ENCODE assay signal across 9 cellular contexts in the genomic region with DNA sequence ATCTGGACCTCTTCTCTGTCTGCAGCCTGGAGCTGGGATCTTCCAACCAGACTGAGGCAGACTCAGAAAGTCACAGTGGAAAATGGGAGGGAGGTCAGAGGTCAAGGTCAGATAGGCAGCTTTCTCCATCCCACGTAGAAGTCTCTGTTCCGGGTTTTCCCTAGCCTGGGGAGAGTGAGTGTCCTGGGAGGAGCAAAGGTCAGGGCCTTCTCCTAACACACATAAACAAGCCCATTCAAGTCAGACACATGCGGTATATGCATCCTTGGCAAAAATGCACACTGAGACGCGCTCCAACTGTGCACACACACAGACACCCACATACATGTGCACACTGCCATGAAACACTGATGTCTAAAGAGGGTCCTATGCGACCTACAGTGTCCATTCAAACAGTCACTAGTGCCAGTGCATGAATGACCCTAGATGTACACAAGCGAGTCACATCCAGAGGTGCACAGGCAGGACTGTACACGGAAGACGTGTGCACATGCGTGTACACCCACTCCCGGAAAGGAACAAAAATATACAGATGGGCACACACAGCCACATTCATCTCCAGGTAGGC. TPM values are rescaled to one million over a fixed set of nuclear protein-coding genes. Genes with fewer than 3 reads are reported as not detected.
DNase-seq lines count a peak whose midpoint lies in the region; ATAC-seq, FAIRE-seq and TF ChIP-seq lines count a peak whose summit lies in the region.
"Had no signal": no experiment of that assay in that cellular context is flagged by ENCODE, and none has a peak within 500 bp of the region (broad histone marks: within the 10 kb centered on the region; RNA-seq: fewer than 3 reads in every experiment).

No MANE protein-coding gene starts in this region.

- H3K9me3 ChIP-seq in SJSA1 (replicated peaks): no peaks in the 10 kb centered on the region
- H3K9me3 ChIP-seq in pancreas: no peaks in the 10 kb centered on the region

- peak in 1 of 2 experiments; percentile 30 for DNase-seq in SJSA1 (ENCODE audit: low read depth in 1 of 2, low spot score in 2 of 2)
- DNase-seq in erythroblast (lab: John Stamatoyannopoulos, UW): peak; percentile 41 to 52
- no peak for DNase-seq in pancreas
- no peak for DNase-seq in KBM-7
- DNase-seq in activated CD4-positive, alpha-beta T cell treated with anti-CD3 and anti-CD28 coated beads, Interleukin-2, amount 50 U/mL, for 1 hour: no peak

- peaks cover 50% of the 10 kb centered on the region for H3K79me2 ChIP-seq in ACC112 (ENCODE audit: control insufficient read depth, insufficient read depth, low read length, unreplicated experiment)

- no peak for TF ChIP-seq POLR2A in erythroblast (IDR thresholded peaks at IDR 0.05; ENCODE audit: low read length)

- intact Hi-C loops in pancreas (cut with DNase I): no loop called here

- no peak for FAIRE-seq in pancreas (lab: Jason Lieb, UNC)

- 22 to 29% methylated on average over 11 of the region's 11 CpGs for WGBS in pancreas, 2 donors

- peak overlapping the region; percentile 43 for H2AFZ ChIP-seq in ACC112 (ENCODE audit: low read length, unreplicated experiment)

- no peaks in the 10 kb centered on the region for H3K36me3 ChIP-seq in ACC112 (ENCODE audit: insufficient read depth, low read length)
- H3K36me3 ChIP-seq in SJSA1: peaks cover 23% of the 10 kb centered on the region
- no peaks in the 10 kb centered on the region for H3K36me3 ChIP-seq in pancreas

- H3K27ac ChIP-seq in ACC112 (ENCODE audit: low read depth, low read length) (peak overlapping the region; percentile 71), SJSA1 (peak overlapping the region; percentile 53; the same call in 1 of the 2 replicates), pancreas (peak overlapping the region; percentile 69 to 89 (median 76))

- in situ Hi-C loops in KBM-7 (cut with MboI; ENCODE audit: low pct_unique_long_range_greater_than_20kb, low sequenced_read_pairs): no loop called here

- H3K4me3 ChIP-seq in ACC112 (ENCODE audit: low read depth, low read length): peak overlapping the region; percentile 82
- H3K4me3 ChIP-seq in SJSA1: peak overlapping the region; percentile 92
- H3K4me3 ChIP-seq in pancreas: peak overlapping the region; percentile 61 to 97 (median 77)

- TF ChIP-seq CTCF in pancreas (IDR thresholded peaks at IDR 0.05): no peak

- H3K4me1 ChIP-seq in ACC112 (ENCODE audit: control insufficient read depth, insufficient read depth, low read length, unreplicated experiment) (peaks cover 34% of the 10 kb centered on the region), SJSA1 (replicated peaks) (peaks cover 28% of the 10 kb centered on the region), pancreas (peaks cover 11 to 26% (median 25%) of the 10 kb centered on the region in 3 donors)

- ATAC-seq in GM21717 (IDR thresholded peaks at IDR 0.05; ENCODE audit: unreplicated experiment) (peak; percentile 4), pancreas (peak; percentile 1 to 10 (median 4)), HG03025 (IDR thresholded peaks at IDR 0.05; ENCODE audit: low FRiP score, unreplicated experiment) (no peak)

- H3K27me3 ChIP-seq in ACC112 (ENCODE audit: insufficient read depth, low read length) (no peaks in the 10 kb centered on the region), SJSA1 (replicated peaks) (no peaks in the 10 kb centered on the region), pancreas (no peaks in the 10 kb centered on the region)

RNA-seq across cellular contexts. Expression of a gene that starts 0.7 kb away (rescaled TPM):
- total RNA-seq in SJSA1 (2014; rRNA removed; shearing (Covaris generic)): 61.1 and 66.5 TPM in 2 replicates
- 10 to 100 TPM in 4 of 6 donors, 1 to 10 TPM in 2; 8.9 to 26.8 (median 11.3) TPM for total RNA-seq in pancreas
- 10 to 100 TPM; 12.9 to 15.9 TPM for polyA plus RNA-seq in pancreas

RNA-seq across cellular contexts. Expression of a gene that starts 7.3 kb away (rescaled TPM):
- 5.5 and 7.7 TPM in 2 replicates for total RNA-seq in SJSA1 (2014; rRNA removed; shearing (Covaris generic))
- 10 to 100 TPM in 1 of 6 donors, 1 to 10 TPM in 5; 4.0 to 15.2 (median 6.7) TPM for total RNA-seq in pancreas
- polyA plus RNA-seq in pancreas: 10 to 100 TPM in 1 of 2 donors, 1 to 10 TPM in 1; 9.2 to 11.8 TPM

RNA-seq across cellular contexts. Expression of a gene that starts 12.8 kb away (rescaled TPM):
- total RNA-seq in SJSA1 (2014; rRNA removed; shearing (Covaris generic)): not detected in 2 replicates
- total RNA-seq in pancreas: under 1 TPM in 4 of 6 donors, not detected in 2; 0.03 to 0.47 (median 0.04) TPM
- under 1 TPM; 0.05 to 0.27 TPM for polyA plus RNA-seq in pancreas
- total RNA-seq: pulmonary artery endothelial cell had no signal

RNA-seq across cellular contexts. Expression of a gene that starts 40.2 kb away (rescaled TPM):
- 24.1 and 37.0 TPM in 2 replicates for total RNA-seq in SJSA1 (2014; rRNA removed; shearing (Covaris generic))
- total RNA-seq in pancreas: 10 to 100 TPM; 15.1 to 32.1 (median 19.6) TPM
- polyA plus RNA-seq in pancreas: 10 to 100 TPM in 1 of 2 donors, 1 to 10 TPM in 1; 9.0 to 18.5 TPM

RNA-seq across cellular contexts. Expression of a gene that starts 40.3 kb away (rescaled TPM):
- total RNA-seq in SJSA1 (2014; rRNA removed; shearing (Covaris generic)): 26.6 and 44.8 TPM in 2 replicates
- 10 to 100 TPM; 10.1 to 21.7 (median 12.9) TPM for total RNA-seq in pancreas
- polyA plus RNA-seq in pancreas: 10 to 100 TPM in 1 of 2 donors, 1 to 10 TPM in 1; 8.4 to 20.2 TPM

Comparison
In these comparisons a context has a peak if more than half of its experiments do, and no peak if none do; other contexts are left out.
1. DNase-seq: peak in erythroblast (2 of 2); none in pancreas (0 of 6), KBM-7 (single experiment) and activated CD4-positive, alpha-beta T cell treated with anti-CD3 and anti-CD28 coated beads, Interleukin-2, amount 50 U/mL, for 1 hour (single experiment).
2. Peak in every context shown above with its lines, with median percentiles within 50 percentile points of each other: H3K27ac ChIP-seq and H3K4me3 ChIP-seq.